32 cellular contexts compared by ENCODE assay signal in genomic region chr4:37588150-37588549, GRCh38.
"Had no signal": no experiment of that assay in that cellular context is flagged by ENCODE, and none has a peak within 500 bp of the region (broad histone marks: within the 10 kb centered on the region; RNA-seq: fewer than 3 reads in every experiment).

No MANE protein-coding gene starts in this region.

- H3K4me3 Mint-ChIP-seq: activated B cell treated with CpG ODN at 0.5 μM for 24 hours; activated CD4-positive, alpha-beta T cell treated with anti-CD3 and anti-CD28 coated beads, Interleukin-2, amount 10 ng/mL, durations not matched to agents 24 days and 14 days; activated CD8-positive, alpha-beta memory T cell treated with anti-CD3 and anti-CD28 coated beads, Interleukin-2, amount 10 ng/mL, durations not matched to agents 7 days and 5 days; activated naive CD8-positive, alpha-beta T cell treated with anti-CD3 and anti-CD28 coated beads, Interleukin-2, amount 50 U/mL, for 24 hours; activated T-cell treated with anti-CD3 and anti-CD28 coated beads, Interleukin-2, amount 50 U/mL, for 24 hours; activated T-helper 1 cell treated with anti-CD3 and anti-CD28 coated beads, Interleukin-12 subunit alpha, Interleukin-12 subunit beta, Interleukin-2, Interleukin-4 antibody, amounts not matched to agents 30 ng/mL and 10 ng/mL and 1 ng/mL, durations not matched to agents 14 hours and 24 hours and 36 hours; T-helper 1 cell treated with Interleukin-12 subunit alpha and Interleukin-12 subunit beta and Interleukin-4 antibody, amounts not matched to agents 30 μg/mL and 1 μg/mL, for 36 hours had no signal

- FAIRE-seq: bronchial epithelial cell had no signal

- DNase-seq: activated B cell treated with CpG ODN at 0.5 μM for 24 hours; activated CD4-positive, alpha-beta T cell treated with anti-CD3 and anti-CD28 coated beads for 1 hour; activated CD4-positive, alpha-beta T cell treated with anti-CD3 and anti-CD28 coated beads, Interleukin-2, amount 50 U/mL, for 48 hours; activated CD8-positive, alpha-beta memory T cell treated with anti-CD3 and anti-CD28 coated beads, Interleukin-2, amount 10 ng/mL, durations not matched to agents 7 days and 5 days; activated effector memory CD4-positive, alpha-beta T cell treated with anti-CD3 and anti-CD28 coated beads, Interleukin-2, amount 50 U/mL, for 16 hours; activated naive CD4-positive, alpha-beta T cell treated with Interleukin-2 at 50 U/mL for 16 hours; activated naive CD8-positive, alpha-beta T cell treated with anti-CD3 and anti-CD28 coated beads, Interleukin-2, amount 50 U/mL, for 24 hours; activated T-cell treated with anti-CD3 and anti-CD28 coated beads, Interleukin-2, amount 50 U/mL, for 24 hours; amniotic stem cell; body of pancreas; central memory CD4-positive, alpha-beta T cell; KG1; NCI-H1092; NCI-H1417; NCI-H1694; NCI-H2029; NCI-H2107; NCI-H510A treated with DMSO at 0.1 percent for 48 hours; NCI-H69; NK-92 treated with Interleukin-12 subunit alpha and Interleukin-12 subunit beta, amount 100 ng/mL, for 24 hours; OCI-M1; Right ventricle myocardium superior; SJCRH30 had no signal

- H3K27me3 ChIP-seq: ascending aorta, body of pancreas, SJCRH30 had no signal

- H3K4me1 ChIP-seq: ascending aorta, body of pancreas had no signal

- H3K9me3 ChIP-seq: ascending aorta, body of pancreas, SJCRH30 had no signal

- H3K4me1 Mint-ChIP-seq: activated B cell treated with CpG ODN at 0.5 μM for 24 hours; activated naive CD8-positive, alpha-beta T cell treated with anti-CD3 and anti-CD28 coated beads, Interleukin-2, amount 50 U/mL, for 24 hours had no signal

- H3K9me3 Mint-ChIP-seq: activated B cell treated with CpG ODN at 0.5 μM for 24 hours; activated naive CD4-positive, alpha-beta T cell treated with anti-CD3 and anti-CD28 coated beads, Interleukin-2, amount 50 U/mL, for 72 hours; activated naive CD8-positive, alpha-beta T cell treated with anti-CD3 and anti-CD28 coated beads, Interleukin-2, amount 50 U/mL, for 24 hours; activated T-cell treated with anti-CD3 and anti-CD28 coated beads, Interleukin-2, amount 50 U/mL, for 24 hours; activated T-helper 1 cell treated with anti-CD3 and anti-CD28 coated beads, Interleukin-12 subunit alpha, Interleukin-12 subunit beta, Interleukin-2, Interleukin-4 antibody, amounts not matched to agents 30 ng/mL and 10 ng/mL and 1 ng/mL, durations not matched to agents 14 hours and 24 hours and 36 hours; T-helper 1 cell treated with Interleukin-12 subunit alpha and Interleukin-12 subunit beta and Interleukin-4 antibody, amounts not matched to agents 30 μg/mL and 1 μg/mL, for 36 hours had no signal

- H3K27ac ChIP-seq: ascending aorta, body of pancreas, RWPE1, SJCRH30 had no signal

- H3K27ac Mint-ChIP-seq: activated B cell treated with CpG ODN at 0.5 μM for 24 hours; activated CD4-positive, alpha-beta T cell treated with anti-CD3 and anti-CD28 coated beads, Interleukin-2, amount 10 ng/mL, durations not matched to agents 24 days and 14 days; activated CD8-positive, alpha-beta memory T cell treated with anti-CD3 and anti-CD28 coated beads, Interleukin-2, amount 10 ng/mL, durations not matched to agents 7 days and 5 days; activated naive CD4-positive, alpha-beta T cell treated with anti-CD3 and anti-CD28 coated beads, Interleukin-2, amount 50 U/mL, for 72 hours; activated naive CD8-positive, alpha-beta T cell treated with anti-CD3 and anti-CD28 coated beads, Interleukin-2, amount 50 U/mL, for 24 hours; activated T-cell treated with anti-CD3 and anti-CD28 coated beads, Interleukin-2, amount 50 U/mL, for 24 hours; activated T-helper 1 cell treated with anti-CD3 and anti-CD28 coated beads, Interleukin-12 subunit alpha, Interleukin-12 subunit beta, Interleukin-2, Interleukin-4 antibody, amounts not matched to agents 30 ng/mL and 10 ng/mL and 1 ng/mL, durations not matched to agents 14 hours and 24 hours and 36 hours; T-helper 1 cell treated with Interleukin-12 subunit alpha and Interleukin-12 subunit beta and Interleukin-4 antibody, amounts not matched to agents 30 μg/mL and 1 μg/mL, for 36 hours had no signal

- H3K4me3 ChIP-seq: ascending aorta, body of pancreas, SJCRH30 had no signal

- ATAC-seq: activated CD8-positive, alpha-beta memory T cell treated with anti-CD3 and anti-CD28 coated beads, Interleukin-2, amount 10 ng/mL, durations not matched to agents 7 days and 5 days; activated naive CD4-positive, alpha-beta T cell treated with anti-CD3 and anti-CD28 coated beads, Interleukin-2, amount 50 U/mL, for 72 hours; activated naive CD8-positive, alpha-beta T cell treated with anti-CD3 and anti-CD28 coated beads, Interleukin-2, amount 50 U/mL, for 24 hours; body of pancreas; Panc1; SK-N-SH treated with all-trans-retinoic acid at 6 μM for 48 hours had no signal

- H3K36me3 ChIP-seq: ascending aorta, SJCRH30 had no signal
